In genomic region chr3:141485578-141486415, GRCh38 we compare ENCODE assay signal across 8 cellular contexts. TPM values are rescaled to one million over a fixed set of nuclear protein-coding genes. Genes with fewer than 3 reads are reported as not detected.
A peak's percentile ranks its signal among the peaks of the same experiment; 100 is the strongest.
DNase-seq lines count a peak whose midpoint lies in the region; ATAC-seq and TF ChIP-seq lines count a peak whose summit lies in the region.

No MANE protein-coding gene starts in this region.

- peak overlapping the region; percentile 85 for H3K27ac Mint-ChIP-seq in MCF 10A (ENCODE audit: low read depth, unreplicated experiment)

- H3K27me3 ChIP-seq in NT2/D1 (ENCODE audit: insufficient read depth, insufficient read length) (no peaks in the 10 kb centered on the region), thoracic aorta (replicated peaks; ENCODE audit: insufficient read depth) (no peaks in the 10 kb centered on the region)

- H3K36me3 ChIP-seq in NT2/D1 (ENCODE audit: insufficient read depth, insufficient read length, low read length) = peaks cover 5% of the 10 kb centered on the region
- H3K36me3 ChIP-seq in thoracic aorta = no peaks in the 10 kb centered on the region

- ATAC-seq in thoracic aorta (ENCODE audit: insufficient number of reproducible peaks, low FRiP score, low read depth) (peak; percentile 19), HG03175 (IDR thresholded peaks at IDR 0.05; ENCODE audit: unreplicated experiment) (no peak)

- peaks cover 8% of the 10 kb centered on the region for H3K36me3 Mint-ChIP-seq in MCF 10A (ENCODE audit: insufficient read depth, unreplicated experiment)

- H3K4me1 ChIP-seq in NT2/D1 (ENCODE audit: insufficient read depth, insufficient read length) (no peaks in the 10 kb centered on the region), thoracic aorta (ENCODE audit: control insufficient read depth in 1 of 2, low read depth in 2 of 2) (peaks cover 4 to 19% of the 10 kb centered on the region in 2 donors)

- CTCF ChIA-PET in MCF 10A (lab: Yijun Ruan, JAX) = interaction anchor here (0.6 to 2.2 kb wide), 4 partner anchors 12 to 73 kb away, joined by 4 to 5 read pairs (median 4); no protein-coding TSS in a partner anchor

- DNase-seq in GM04503 (ENCODE audit: low read depth) = peak; percentile 81
- no peak for DNase-seq in NT2/D1 (ENCODE audit: low read depth, low spot score)
- DNase-seq in MCF 10A (ENCODE audit: unreplicated experiment) = peak; percentile 35
- DNase-seq in left kidney (ENCODE audit: low read depth, low spot score) = peak; percentile 45
- DNase-seq in thoracic aorta (ENCODE audit: low spot score) = no peak
- no peak for DNase-seq in cortex of kidney (lab: John Stamatoyannopoulos, UW)
- no peak for DNase-seq in posterior cingulate gyrus

- no peaks in the 10 kb centered on the region for H3K9me3 Mint-ChIP-seq in MCF 10A (ENCODE audit: unreplicated experiment)

- H3K4me1 Mint-ChIP-seq in MCF 10A (ENCODE audit: insufficient read depth, unreplicated experiment) = peaks cover 55% of the 10 kb centered on the region

- intact Hi-C loops in MCF 10A (cut with micrococcal nuclease) = loop anchor here (5.0 kb wide), 1 partner anchor 47 kb away; no protein-coding TSS in a partner anchor
- intact Hi-C loops in posterior cingulate gyrus (cut with DNase I) = no loop called here

- POLR2A ChIA-PET in MCF 10A (lab: Yijun Ruan, JAX) = interaction anchor here (0.7 to 2.8 kb wide), 9 partner anchors 9 to 389 kb away, joined by 3 to 14 read pairs (median 6); partner anchors contain the start of gene ZBTB38

- peak overlapping the region; percentile 88 for H3K4me3 Mint-ChIP-seq in MCF 10A (ENCODE audit: unreplicated experiment)

- TSS peak; percentile 78 for BruUV-seq in MCF 10A (replicated peaks; lab: Mats Ljungman, UMichigan)

- peak overlapping the region; percentile 66 to 74 for H3K27ac ChIP-seq in thoracic aorta

- H3K27me3 Mint-ChIP-seq in MCF 10A (ENCODE audit: insufficient read depth, unreplicated experiment) = no peaks in the 10 kb centered on the region

- TF ChIP-seq CTCF in MCF 10A (IDR thresholded peaks at IDR 0.05; ENCODE audit: unreplicated experiment) (no peak), thoracic aorta (IDR thresholded peaks at IDR 0.05) (no peak)

- H3K9me3 ChIP-seq in NT2/D1 (ENCODE audit: insufficient read depth, low read length) = no peaks in the 10 kb centered on the region
- no peaks in the 10 kb centered on the region for H3K9me3 ChIP-seq in thoracic aorta

- H3K9ac ChIP-seq in NT2/D1 (ENCODE audit: insufficient read length, low read depth) = no peak overlapping the region

- H3K4me3 ChIP-seq in NT2/D1 (ENCODE audit: insufficient read length, low read depth) (peak overlapping the region; percentile 37), thoracic aorta (peak overlapping the region; percentile 95)

RNA-seq across cellular contexts. Expression of gene RASA2, which starts 1.0 kb away (rescaled TPM):
- total RNA-seq in MCF 10A (2022) = 15.8 and 19.5 TPM in 2 replicates
- total RNA-seq in thoracic aorta = 10 to 100 TPM; 15.4 to 23.1 TPM

Comparison
In these comparisons a context has a peak if more than half of its experiments do, and no peak if none do; other contexts are left out.
1. DNase-seq: peak in GM04503 (single experiment), MCF 10A (single experiment) and left kidney (single experiment); none in NT2/D1 (single experiment), thoracic aorta (single experiment), cortex of kidney (single experiment) and posterior cingulate gyrus (0 of 10).